9 cellular contexts compared by ENCODE assay signal in genomic region chr18:69885841-69886531, GRCh38.
DNase-seq lines count a peak whose midpoint lies in the region; ATAC-seq and FAIRE-seq lines count a peak whose summit lies in the region.
"Had no signal": no experiment of that assay in that cellular context is flagged by ENCODE, and none has a peak within 500 bp of the region (broad histone marks: within the 10 kb centered on the region; RNA-seq: fewer than 3 reads in every experiment).

No MANE protein-coding gene starts in this region.

- H3K27ac Mint-ChIP-seq in T-helper 1 cell treated with Interleukin-12 subunit alpha and Interleukin-12 subunit beta and Interleukin-4 antibody, amounts not matched to agents 30 μg/mL and 1 μg/mL, for 36 hours: peak overlapping the region; percentile 98

- peak; percentile 80 for ATAC-seq in GM19025 (IDR thresholded peaks at IDR 0.05; ENCODE audit: low read depth, unreplicated experiment)
- peak; percentile 86 for ATAC-seq in HG02642 (IDR thresholded peaks at IDR 0.05; ENCODE audit: poor library complexity, unreplicated experiment)
- ATAC-seq: SK-N-SH treated with all-trans-retinoic acid at 6 μM for 48 hours had no signal

- peak; percentile 70 for DNase-seq in stimulated activated CD4-positive, alpha-beta T cell treated with anti-CD3 and anti-CD28 coated beads, Interleukin-4, amount 100 ng/mL, for 24 hours
- DNase-seq in cerebellum (ENCODE audit: low spot score) (no peak), urothelium cell line (ENCODE audit: low spot score) (no peak), GM19238 (ENCODE audit: insufficient read length, low spot score) (no peak)
- DNase-seq: dermis blood vessel endothelial cell had no signal

- H3K4me3 Mint-ChIP-seq in T-helper 1 cell treated with Interleukin-12 subunit alpha and Interleukin-12 subunit beta and Interleukin-4 antibody, amounts not matched to agents 30 μg/mL and 1 μg/mL, for 36 hours: peak overlapping the region; percentile 71

- FAIRE-seq in urothelium cell line (lab: Jason Lieb, UNC): no peak

- H3K36me3 Mint-ChIP-seq in T-helper 1 cell treated with Interleukin-12 subunit alpha and Interleukin-12 subunit beta and Interleukin-4 antibody, amounts not matched to agents 30 μg/mL and 1 μg/mL, for 36 hours (ENCODE audit: low read depth): peaks cover 33% of the 10 kb centered on the region

- peaks cover 68% of the 10 kb centered on the region for H3K4me1 Mint-ChIP-seq in T-helper 1 cell treated with Interleukin-12 subunit alpha and Interleukin-12 subunit beta and Interleukin-4 antibody, amounts not matched to agents 30 μg/mL and 1 μg/mL, for 36 hours (ENCODE audit: low read depth)

- peaks cover under 1% of the 10 kb centered on the region for H3K9me3 Mint-ChIP-seq in T-helper 1 cell treated with Interleukin-12 subunit alpha and Interleukin-12 subunit beta and Interleukin-4 antibody, amounts not matched to agents 30 μg/mL and 1 μg/mL, for 36 hours

- no peaks in the 10 kb centered on the region for H3K27me3 Mint-ChIP-seq in T-helper 1 cell treated with Interleukin-12 subunit alpha and Interleukin-12 subunit beta and Interleukin-4 antibody, amounts not matched to agents 30 μg/mL and 1 μg/mL, for 36 hours (ENCODE audit: low read depth)
